In the genomic region with DNA sequence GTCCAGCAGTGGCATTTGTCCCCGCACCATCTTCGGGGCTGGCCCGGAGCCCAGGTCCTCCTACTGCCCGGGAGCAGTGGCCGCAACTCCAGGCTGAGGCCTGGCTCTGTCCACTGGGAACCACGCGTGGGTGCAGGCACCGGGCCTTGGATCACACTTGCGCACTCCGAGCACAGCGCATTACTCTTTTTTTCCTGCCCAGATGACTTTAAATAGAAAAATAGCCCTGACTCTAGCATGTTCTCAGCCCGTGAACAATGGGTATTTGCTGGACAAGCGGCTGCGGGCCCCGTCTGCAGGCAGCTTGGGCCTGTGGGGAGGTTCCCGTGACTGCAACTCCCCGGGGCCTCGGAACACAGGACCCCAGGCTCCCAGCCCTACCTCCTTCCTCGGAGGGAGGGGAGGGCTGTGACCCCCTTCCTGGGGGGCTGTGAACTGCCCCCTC, we compare ENCODE assay signal across 8 cellular contexts.
DNase-seq lines count a peak whose midpoint lies in the region; ATAC-seq and TF ChIP-seq lines count a peak whose summit lies in the region.

No MANE protein-coding gene starts in this region.

- no peak for TF ChIP-seq CTCF in choroid plexus epithelial cell (conservative IDR thresholded peaks at IDR 0.05; ENCODE audit: low read depth, low read length)
- TF ChIP-seq CTCF in smooth muscle cell (IDR thresholded peaks at IDR 0.05; ENCODE audit: borderline replicate concordance, insufficient read depth, poor library complexity, severe bottlenecking) = no peak

- H3K4me1 ChIP-seq in HUES48 (ENCODE audit: control insufficient read depth, insufficient read depth, low read length) (peaks cover 17% of the 10 kb centered on the region; the same call in 1 of the 2 replicates), smooth muscle cell (ENCODE audit: low read depth) (peaks cover 17% of the 10 kb centered on the region)

- H3K36me3 ChIP-seq in HUES48 (ENCODE audit: control insufficient read depth, insufficient read depth, low read length) (no peaks in the 10 kb centered on the region), smooth muscle cell (ENCODE audit: low read depth) (no peaks in the 10 kb centered on the region)

- no peaks in the 10 kb centered on the region for H4K20me1 ChIP-seq in smooth muscle cell (ENCODE audit: low read depth)

- H3K27me3 ChIP-seq in HUES48 (ENCODE audit: control insufficient read depth, insufficient read depth, low read length) (peaks cover 91% of the 10 kb centered on the region), smooth muscle cell (ENCODE audit: low read depth) (peaks cover 6% of the 10 kb centered on the region)

- H3K4me2 ChIP-seq in smooth muscle cell = peak overlapping the region; percentile 84

- H3F3A ChIP-seq in smooth muscle cell (ENCODE audit: low read depth) = peaks cover 5% of the 10 kb centered on the region

- H3K27ac ChIP-seq in HUES48 (ENCODE audit: low read depth, low read length) (no peak overlapping the region), smooth muscle cell (ENCODE audit: low read depth) (peak overlapping the region; percentile 96)

- DNase-seq in choroid plexus epithelial cell (ENCODE audit: low read depth) (peak; percentile 71), left kidney (ENCODE audit: low read depth, low spot score) (peak; percentile 83), smooth muscle cell (lab: John Stamatoyannopoulos, UW; ENCODE audit: unreplicated experiment) (no peak), CD1c-positive myeloid dendritic cell (ENCODE audit: extremely low spot score) (no peak)

- H3K79me2 ChIP-seq in smooth muscle cell (ENCODE audit: low read depth) = no peaks in the 10 kb centered on the region

- ATAC-seq in HG02970 (IDR thresholded peaks at IDR 0.05; ENCODE audit: low FRiP score, unreplicated experiment) (no peak), GM21367 (IDR thresholded peaks at IDR 0.05; ENCODE audit: unreplicated experiment) (no peak), GM18520 (IDR thresholded peaks at IDR 0.05; ENCODE audit: unreplicated experiment) (no peak)

- H3K9ac ChIP-seq in HUES48 (ENCODE audit: low read depth, low read length) = no peak overlapping the region
- peak overlapping the region; percentile 90 for H3K9ac ChIP-seq in smooth muscle cell (ENCODE audit: low read depth)

- H3K9me3 ChIP-seq in HUES48 (ENCODE audit: control insufficient read depth, insufficient read depth, low read length) (no peaks in the 10 kb centered on the region), smooth muscle cell (replicated peaks; ENCODE audit: low read depth) (no peaks in the 10 kb centered on the region)

- WGBS in smooth muscle cell (ENCODE audit: low lambda C conversion rate) = 14% methylated on average over 18 of the region's 19 CpGs

- peak overlapping the region; percentile 83 for H2AFZ ChIP-seq in smooth muscle cell (ENCODE audit: low read depth)

- H3K4me3 ChIP-seq in HUES48 (ENCODE audit: low read depth, low read length) (peak overlapping the region; percentile 27; the same call in 1 of the 2 replicates), choroid plexus epithelial cell (ENCODE audit: low read depth, low read length) (peak overlapping the region; percentile 55), smooth muscle cell (peak overlapping the region; percentile 47)

Comparison
In these comparisons a context has a peak if more than half of its experiments do, and no peak if none do; other contexts are left out.
1. DNase-seq: peak in choroid plexus epithelial cell (single experiment) and left kidney (single experiment); none in smooth muscle cell (single experiment) and CD1c-positive myeloid dendritic cell (single experiment).
2. Peak in every context shown above with its lines, with median percentiles within 50 percentile points of each other: H3K4me3 ChIP-seq.